In genomic region chr3:105722943-105723556, GRCh38 we compare ENCODE assay signal across 9 cellular contexts.
A peak's percentile ranks its signal among the peaks of the same experiment; 100 is the strongest.
DNase-seq lines count a peak whose midpoint lies in the region; ATAC-seq and FAIRE-seq lines count a peak whose summit lies in the region.
"Had no signal": no experiment of that assay in that cellular context is flagged by ENCODE, and none has a peak within 500 bp of the region (broad histone marks: within the 10 kb centered on the region; RNA-seq: fewer than 3 reads in every experiment).

No MANE protein-coding gene starts in this region.

- intact Hi-C loops in activated CD4-positive, alpha-beta T cell treated with anti-CD3 and anti-CD28 coated beads for 36 hours (cut with DNase I, micrococcal nuclease), result no loop called here
- intact Hi-C loops in sciatic nerve (cut with DNase I), result no loop called here

- H3K9me3 Mint-ChIP-seq in activated CD4-positive, alpha-beta T cell treated with anti-CD3 and anti-CD28 coated beads for 36 hours (ENCODE audit: low read depth), result peaks cover 9% of the 10 kb centered on the region

- peak; percentile 60 for ATAC-seq in activated CD4-positive, alpha-beta T cell treated with anti-CD3 and anti-CD28 coated beads for 36 hours
- ATAC-seq in HG02943 (IDR thresholded peaks at IDR 0.05; ENCODE audit: low read depth, unreplicated experiment) (peak; percentile 99), sciatic nerve (peak; percentile 65)
- ATAC-seq: A549 had no signal

- no peaks in the 10 kb centered on the region for H3K27me3 Mint-ChIP-seq in activated CD4-positive, alpha-beta T cell treated with anti-CD3 and anti-CD28 coated beads for 36 hours

- FAIRE-seq in HTR-8/SVneo (lab: Jason Lieb, UNC), result no peak
- FAIRE-seq: A549 had no signal

- peaks cover 65% of the 10 kb centered on the region for H3K36me3 Mint-ChIP-seq in activated CD4-positive, alpha-beta T cell treated with anti-CD3 and anti-CD28 coated beads for 36 hours (ENCODE audit: low read depth)

- no peak overlapping the region for H3K27ac Mint-ChIP-seq in activated CD4-positive, alpha-beta T cell treated with anti-CD3 and anti-CD28 coated beads for 36 hours

- CTCF ChIA-PET in activated CD4-positive, alpha-beta T cell treated with anti-CD3 and anti-CD28 coated beads for 36 hours (lab: Charles Lee), result no interaction called here

- H3K4me1 Mint-ChIP-seq in activated CD4-positive, alpha-beta T cell treated with anti-CD3 and anti-CD28 coated beads for 36 hours, result peaks cover 21% of the 10 kb centered on the region

- POLR2A ChIA-PET in activated CD4-positive, alpha-beta T cell treated with anti-CD3 and anti-CD28 coated beads for 36 hours (lab: Charles Lee), result no interaction called here

- no peak for DNase-seq in activated CD4-positive, alpha-beta T cell treated with anti-CD3 and anti-CD28 coated beads for 36 hours
- DNase-seq in activated CD4-positive, alpha-beta T cell treated with anti-CD3 and anti-CD28 coated beads for 1 hour, result no peak
- DNase-seq in OCI-M1 (lab: John Stamatoyannopoulos, UW), result peak; percentile 76
- no peak for DNase-seq in sciatic nerve (ENCODE audit: low spot score)
- no peak for DNase-seq in epidermal melanocyte (ENCODE audit: insufficient read length, low spot score)
- DNase-seq in HTR-8/SVneo (ENCODE audit: insufficient read length, low spot score), result no peak
- DNase-seq in SW 1271 (lab: John Stamatoyannopoulos, UW), result no peak

- H3K4me3 Mint-ChIP-seq in activated CD4-positive, alpha-beta T cell treated with anti-CD3 and anti-CD28 coated beads for 36 hours, result no peak overlapping the region
